8 cellular contexts compared by ENCODE assay signal in genomic region chr9:90914868-90915483, GRCh38.
A peak's percentile ranks its signal among the peaks of the same experiment; 100 is the strongest.
DNase-seq lines count a peak whose midpoint lies in the region; ATAC-seq, FAIRE-seq and TF ChIP-seq lines count a peak whose summit lies in the region.

No MANE protein-coding gene starts in this region.

- DNase-seq in D721Med (ENCODE audit: insufficient read length, low spot score), result peak; percentile 82
- DNase-seq in HuH-7 (ENCODE audit: low spot score), result peak; percentile 75
- DNase-seq in activated T-cell treated with anti-CD3 and anti-CD28 coated beads for 48 hours (ENCODE audit: low read depth), result peak; percentile 67
- no peak for DNase-seq in esophagus squamous epithelium (lab: John Stamatoyannopoulos, UW)
- peak; percentile 82 for DNase-seq in natural killer cell treated with Interleukin-12 subunit alpha and Interleukin-12 subunit beta and Interleukin-15 and Interleukin-18, amount 100 ng/mL, for 72 hours (ENCODE audit: low spot score)
- DNase-seq in stimulated activated naive CD4-positive, alpha-beta T cell (lab: John Stamatoyannopoulos, UW), result peak; percentile 20 to 78 (median 56)

- no peak overlapping the region for H2AFZ ChIP-seq in OCI-LY3 (ENCODE audit: low read depth, low read length)

- no peaks in the 10 kb centered on the region for H3K36me3 Mint-ChIP-seq in natural killer cell treated with Interleukin-12 subunit alpha and Interleukin-12 subunit beta and Interleukin-15 and Interleukin-18, amount 100 ng/mL, for 72 hours

- no peaks in the 10 kb centered on the region for H3K9me3 ChIP-seq in OCI-LY3 (ENCODE audit: insufficient read depth, low read length)
- H3K9me3 ChIP-seq in esophagus squamous epithelium, result no peaks in the 10 kb centered on the region

- no peaks in the 10 kb centered on the region for H3K36me3 ChIP-seq in OCI-LY3 (replicated peaks; ENCODE audit: low read depth, low read length)
- no peaks in the 10 kb centered on the region for H3K36me3 ChIP-seq in esophagus squamous epithelium

- H3K4me2 ChIP-seq in OCI-LY3 (ENCODE audit: low read length), result no peak overlapping the region

- H3K27ac Mint-ChIP-seq in natural killer cell treated with Interleukin-12 subunit alpha and Interleukin-12 subunit beta and Interleukin-15 and Interleukin-18, amount 100 ng/mL, for 72 hours, result no peak overlapping the region

- H3K9ac ChIP-seq in OCI-LY3 (ENCODE audit: low read length), result no peak overlapping the region

- peak; percentile 90 for ATAC-seq in GM21390 (IDR thresholded peaks at IDR 0.05; ENCODE audit: unreplicated experiment)
- ATAC-seq in natural killer cell treated with Interleukin-12 subunit alpha and Interleukin-12 subunit beta and Interleukin-15 and Interleukin-18, amount 100 ng/mL, for 72 hours, result peak; percentile 85 to 92

- intact Hi-C loops in esophagus squamous epithelium (cut with DNase I), result loop anchor here (5.0 to 10.0 kb wide), 3 partner anchors 517 to 810 kb away; no protein-coding TSS in a partner anchor

- H3K27me3 Mint-ChIP-seq in natural killer cell treated with Interleukin-12 subunit alpha and Interleukin-12 subunit beta and Interleukin-15 and Interleukin-18, amount 100 ng/mL, for 72 hours, result peaks cover 0 to under 1% of the 10 kb centered on the region in 2 donors

- H3K4me3 Mint-ChIP-seq in natural killer cell treated with Interleukin-12 subunit alpha and Interleukin-12 subunit beta and Interleukin-15 and Interleukin-18, amount 100 ng/mL, for 72 hours, result no peak overlapping the region

- H3K79me2 ChIP-seq in OCI-LY3 (ENCODE audit: low read length), result no peaks in the 10 kb centered on the region

- H3K27me3 ChIP-seq in OCI-LY3 (ENCODE audit: low read depth, low read length), result peaks cover 14% of the 10 kb centered on the region; the same call in 1 of the 2 replicates
- H3K27me3 ChIP-seq in esophagus squamous epithelium, result peaks cover 0 to 13% (median 0%) of the 10 kb centered on the region in 4 donors

- H4K20me1 ChIP-seq in OCI-LY3 (ENCODE audit: insufficient read depth, low read length), result no peaks in the 10 kb centered on the region

- no peak for FAIRE-seq in D721Med (lab: Jason Lieb, UNC)

- no peak overlapping the region for H3K4me3 ChIP-seq in OCI-LY3 (ENCODE audit: low read length)
- no peak overlapping the region for H3K4me3 ChIP-seq in esophagus squamous epithelium

- TF ChIP-seq CTCF in D721Med (IDR thresholded peaks at IDR 0.05; ENCODE audit: insufficient read depth, missing control alignments), result peak; percentile 59
- TF ChIP-seq CTCF in OCI-LY3 (IDR thresholded peaks at IDR 0.05; ENCODE audit: low read depth, low read length), result peak; percentile 81
- TF ChIP-seq CTCF in esophagus squamous epithelium (IDR thresholded peaks at IDR 0.05), result peak; percentile 75 to 97 (median 94)

- no peak overlapping the region for H3K27ac ChIP-seq in OCI-LY3 (ENCODE audit: low read length)
- H3K27ac ChIP-seq in esophagus squamous epithelium, result no peak overlapping the region

- TF ChIP-seq POLR2A in esophagus squamous epithelium (IDR thresholded peaks at IDR 0.05), result no peak

- H3K4me1 ChIP-seq in OCI-LY3 (ENCODE audit: low read length) (no peaks in the 10 kb centered on the region), esophagus squamous epithelium (peaks cover 0 to 12% (median 0%) of the 10 kb centered on the region in 3 donors)

- WGBS in esophagus squamous epithelium, 2 donors, result 9 to 10% methylated on average over 7 of the region's 7 CpGs

- H3K9me3 Mint-ChIP-seq in natural killer cell treated with Interleukin-12 subunit alpha and Interleukin-12 subunit beta and Interleukin-15 and Interleukin-18, amount 100 ng/mL, for 72 hours, result no peaks in the 10 kb centered on the region

- no peaks in the 10 kb centered on the region for H3K4me1 Mint-ChIP-seq in natural killer cell treated with Interleukin-12 subunit alpha and Interleukin-12 subunit beta and Interleukin-15 and Interleukin-18, amount 100 ng/mL, for 72 hours (ENCODE audit: low read depth in 2 of 2)
